In genomic region chr3:115494826-115495225, GRCh38 we compare ENCODE assay signal across 18 cellular contexts.
"Had no signal": no experiment of that assay in that cellular context is flagged by ENCODE, and none has a peak within 500 bp of the region (broad histone marks: within the 10 kb centered on the region; RNA-seq: fewer than 3 reads in every experiment).

No MANE protein-coding gene starts in this region.

- H3K4me3 ChIP-seq: ascending aorta, esophagus squamous epithelium, hepatocyte, pancreas, right lobe of liver, smooth muscle cell, testis had no signal

- H3K4me1 Mint-ChIP-seq: activated CD4-positive, alpha-beta T cell treated with anti-CD3 and anti-CD28 coated beads for 36 hours; activated naive CD4-positive, alpha-beta T cell treated with anti-CD3 and anti-CD28 coated beads, Interleukin-2, amount 50 U/mL, for 24 hours; naive thymus-derived CD8-positive, alpha-beta T cell; stimulated activated effector memory CD8-positive, alpha-beta T cell treated with anti-CD3 and anti-CD28 coated beads, Interleukin-12 subunit alpha, Interleukin-12 subunit beta, amount 100 ng/mL, for 72 hours had no signal

- H2AFZ ChIP-seq: hepatocyte had no signal

- H3K79me2 ChIP-seq: hepatocyte had no signal

- ATAC-seq: activated CD4-positive, alpha-beta T cell treated with anti-CD3 and anti-CD28 coated beads for 36 hours; effector memory CD8-positive, alpha-beta T cell; naive thymus-derived CD8-positive, alpha-beta T cell; pancreas; right lobe of liver; stimulated activated effector memory CD8-positive, alpha-beta T cell treated with anti-CD3 and anti-CD28 coated beads, Interleukin-12 subunit alpha, Interleukin-12 subunit beta, amount 100 ng/mL, for 72 hours; WTC11 had no signal

- H3K4me2 ChIP-seq: hepatocyte, smooth muscle cell had no signal

- H3K27ac ChIP-seq: ascending aorta, esophagus squamous epithelium, hepatocyte, pancreas, right lobe of liver, testis had no signal

- H3K27me3 ChIP-seq: ascending aorta, esophagus squamous epithelium, hepatocyte, pancreas, right lobe of liver, testis had no signal

- DNase-seq: activated CD4-positive, alpha-beta T cell treated with anti-CD3 and anti-CD28 coated beads for 36 hours; activated CD4-positive, alpha-beta T cell treated with anti-CD3 and anti-CD28 coated beads, Interleukin-2, amount 50 U/mL, for 48 hours; activated gamma-delta T cell; effector memory CD8-positive, alpha-beta T cell; esophagus squamous epithelium; mesendoderm; naive thymus-derived CD8-positive, alpha-beta T cell; pancreas; right lobe of liver; stimulated activated CD4-positive, alpha-beta T cell treated with anti-CD3 and anti-CD28 coated beads, Interleukin-4, amount 100 ng/mL, for 24 hours; testis had no signal

- H3K9me3 Mint-ChIP-seq: activated naive CD4-positive, alpha-beta T cell treated with anti-CD3 and anti-CD28 coated beads, Interleukin-2, amount 50 U/mL, for 24 hours; effector memory CD8-positive, alpha-beta T cell; naive thymus-derived CD8-positive, alpha-beta T cell; stimulated activated effector memory CD8-positive, alpha-beta T cell treated with anti-CD3 and anti-CD28 coated beads, Interleukin-12 subunit alpha, Interleukin-12 subunit beta, amount 100 ng/mL, for 72 hours; type B pancreatic cell; WTC11 had no signal

- H3K27me3 Mint-ChIP-seq: type B pancreatic cell had no signal

- H3K36me3 Mint-ChIP-seq: activated naive CD4-positive, alpha-beta T cell treated with anti-CD3 and anti-CD28 coated beads, Interleukin-2, amount 50 U/mL, for 24 hours; naive thymus-derived CD8-positive, alpha-beta T cell; stimulated activated effector memory CD8-positive, alpha-beta T cell treated with anti-CD3 and anti-CD28 coated beads, Interleukin-12 subunit alpha, Interleukin-12 subunit beta, amount 100 ng/mL, for 72 hours; type B pancreatic cell; WTC11 had no signal

- H3K9me3 ChIP-seq: ascending aorta, esophagus squamous epithelium, pancreas, right lobe of liver, testis had no signal

- H3K36me3 ChIP-seq: ascending aorta, esophagus squamous epithelium, pancreas, right lobe of liver had no signal

- H3K4me1 ChIP-seq: ascending aorta, esophagus squamous epithelium, pancreas, right lobe of liver had no signal

- H3K27ac Mint-ChIP-seq: activated CD4-positive, alpha-beta T cell treated with anti-CD3 and anti-CD28 coated beads for 36 hours; activated naive CD4-positive, alpha-beta T cell treated with anti-CD3 and anti-CD28 coated beads, Interleukin-2, amount 50 U/mL, for 24 hours; effector memory CD8-positive, alpha-beta T cell; naive thymus-derived CD8-positive, alpha-beta T cell; stimulated activated effector memory CD8-positive, alpha-beta T cell treated with anti-CD3 and anti-CD28 coated beads, Interleukin-12 subunit alpha, Interleukin-12 subunit beta, amount 100 ng/mL, for 72 hours; type B pancreatic cell; WTC11 had no signal

- H3K4me3 Mint-ChIP-seq: activated CD4-positive, alpha-beta T cell treated with anti-CD3 and anti-CD28 coated beads for 36 hours; activated naive CD4-positive, alpha-beta T cell treated with anti-CD3 and anti-CD28 coated beads, Interleukin-2, amount 50 U/mL, for 24 hours; effector memory CD8-positive, alpha-beta T cell; naive thymus-derived CD8-positive, alpha-beta T cell; stimulated activated effector memory CD8-positive, alpha-beta T cell treated with anti-CD3 and anti-CD28 coated beads, Interleukin-12 subunit alpha, Interleukin-12 subunit beta, amount 100 ng/mL, for 72 hours; type B pancreatic cell; WTC11 had no signal
